Comparison of ENCODE assay signal across 9 cellular contexts in the genomic region with DNA sequence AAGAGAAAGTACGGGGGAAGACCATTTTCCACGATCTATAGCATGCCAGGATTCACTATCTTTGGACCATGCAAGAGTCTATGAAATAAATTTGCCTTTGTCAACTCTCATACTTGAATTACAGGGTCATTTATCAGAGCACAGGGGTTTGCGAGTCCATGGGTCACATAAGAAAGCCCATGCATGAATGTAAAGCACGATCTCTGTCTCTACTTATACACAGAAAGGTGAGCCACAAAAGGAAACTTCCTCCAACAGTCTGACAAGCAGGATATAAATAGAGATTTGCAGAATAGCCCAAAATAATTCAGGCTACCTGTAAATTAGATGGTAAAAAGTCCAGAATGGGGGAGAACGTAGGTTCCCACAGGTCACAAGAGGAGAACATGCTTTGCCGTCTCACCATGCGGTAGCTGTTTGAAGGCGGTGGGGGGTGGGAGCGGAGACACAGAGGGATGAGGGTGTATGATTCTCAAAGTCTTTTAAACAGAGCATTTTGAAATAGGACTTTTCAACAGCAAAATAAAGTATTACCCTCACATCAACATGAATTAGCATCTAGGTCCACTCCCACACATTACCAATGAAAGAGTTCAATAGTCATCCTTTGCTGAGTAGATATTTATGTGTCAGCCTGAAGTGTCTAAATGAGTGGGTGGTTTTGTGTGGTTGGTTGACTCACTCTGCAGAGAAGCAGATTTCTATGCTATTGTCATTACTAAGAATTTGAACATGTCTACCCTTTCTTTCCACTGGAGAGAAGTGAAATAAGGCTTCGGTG.
DNase-seq lines count a peak whose midpoint lies in the region; ATAC-seq, FAIRE-seq and TF ChIP-seq lines count a peak whose summit lies in the region.
"Had no signal": no experiment of that assay in that cellular context is flagged by ENCODE, and none has a peak within 500 bp of the region (broad histone marks: within the 10 kb centered on the region; RNA-seq: fewer than 3 reads in every experiment).

No MANE protein-coding gene starts in this region.

- H3K27me3 ChIP-seq in osteoblast (ENCODE audit: insufficient read depth, low read length), result no peaks in the 10 kb centered on the region
- no peaks in the 10 kb centered on the region for H3K27me3 ChIP-seq in HepG2 (ENCODE audit: control insufficient read depth in 1 of 2, insufficient read depth in 2 of 2, low read length in 2 of 2)

- POLR2A ChIA-PET in activated CD4-positive, alpha-beta T cell treated with anti-CD3 and anti-CD28 coated beads, Interleukin-2, amount 10 ng/mL, durations not matched to agents 7 days and 5 days (lab: Charles Lee), result no interaction called here
- POLR2A ChIA-PET in HepG2 (lab: Yijun Ruan, JAX), result no interaction called here

- ATAC-seq in GM18909 (IDR thresholded peaks at IDR 0.05; ENCODE audit: poor library complexity, unreplicated experiment) (peak; percentile 79), HG02840 (IDR thresholded peaks at IDR 0.05; ENCODE audit: low FRiP score, unreplicated experiment) (peak; percentile 73), HepG2 (no peak)

- H2AFZ ChIP-seq in osteoblast (ENCODE audit: low read length), result no peak overlapping the region
- no peak overlapping the region for H2AFZ ChIP-seq in HepG2 (ENCODE audit: low read length)

- peaks cover 5% of the 10 kb centered on the region for H3K36me3 Mint-ChIP-seq in activated CD4-positive, alpha-beta T cell treated with anti-CD3 and anti-CD28 coated beads, Interleukin-2, amount 10 ng/mL, durations not matched to agents 7 days and 5 days (ENCODE audit: low read depth)
- H3K36me3 Mint-ChIP-seq: T-cell had no signal

- peaks cover 12% of the 10 kb centered on the region for H3K9me3 Mint-ChIP-seq in activated CD4-positive, alpha-beta T cell treated with anti-CD3 and anti-CD28 coated beads, Interleukin-2, amount 10 ng/mL, durations not matched to agents 7 days and 5 days

- H3K79me2 ChIP-seq in osteoblast (ENCODE audit: insufficient read depth, low read length), result peaks cover 18% of the 10 kb centered on the region
- no peaks in the 10 kb centered on the region for H3K79me2 ChIP-seq in HepG2 (ENCODE audit: insufficient read depth, low read length)

- peaks cover 40% of the 10 kb centered on the region for H3K4me1 Mint-ChIP-seq in activated CD4-positive, alpha-beta T cell treated with anti-CD3 and anti-CD28 coated beads, Interleukin-2, amount 10 ng/mL, durations not matched to agents 7 days and 5 days

- H3K4me1 ChIP-seq in osteoblast (ENCODE audit: insufficient read depth, low read length) (peaks cover 24% of the 10 kb centered on the region), HepG2 (ENCODE audit: insufficient read depth, low read length) (no peaks in the 10 kb centered on the region)

- no peaks in the 10 kb centered on the region for H4K20me1 ChIP-seq in osteoblast (ENCODE audit: insufficient read depth, low read length)
- no peaks in the 10 kb centered on the region for H4K20me1 ChIP-seq in HepG2 (ENCODE audit: insufficient read depth, low read length)

- WGBS in HepG2 (ENCODE audit: low lambda C conversion rate), result 37% methylated on average over 10 of the region's 10 CpGs

- intact Hi-C loops in HepG2 (cut with micrococcal nuclease; ENCODE audit: unreplicated experiment), result no loop called here

- CTCF ChIA-PET in activated CD4-positive, alpha-beta T cell treated with anti-CD3 and anti-CD28 coated beads, Interleukin-2, amount 10 ng/mL, durations not matched to agents 7 days and 5 days (lab: Charles Lee), result interaction anchor here (0.6 kb wide), 1 partner anchor 122 kb away, joined by 3 read pairs; no protein-coding TSS in a partner anchor
- CTCF ChIA-PET in HepG2 (lab: Yijun Ruan, JAX; ENCODE audit: low intra/inter-chr PET ratio, low total read pairs), result no interaction called here

- no peak for TF ChIP-seq EP300 in HepG2 (IDR thresholded peaks at IDR 0.05; ENCODE audit: low read depth in 2 of 2, low read length in 2 of 2)
- TF ChIP-seq EP300 in HepG2 (CRISPR knock-in tag; IDR thresholded peaks at IDR 0.05; ENCODE audit: borderline replicate concordance), result no peak

- H3K36me3 ChIP-seq in osteoblast (ENCODE audit: insufficient read depth, low read length), result peaks cover 20% of the 10 kb centered on the region
- H3K36me3 ChIP-seq in HepG2 (replicated peaks in 1 of 2; ENCODE audit: control insufficient read depth in 1 of 2, insufficient read depth in 2 of 2, low read length in 2 of 2), result no peaks in the 10 kb centered on the region

- FAIRE-seq in HepG2 (lab: Jason Lieb, UNC), result no peak

- no peak overlapping the region for H3K9ac ChIP-seq in HepG2 (ENCODE audit: insufficient read depth, low read depth, low read length)

- no peaks in the 10 kb centered on the region for H3K9me3 ChIP-seq in osteoblast (ENCODE audit: low read depth, low read length)
- 0 out of 2 replicates have a peak, but pooled peaks cover 4% of the 10 kb centered on the region for H3K9me3 ChIP-seq in HepG2 (ENCODE audit: low read length)

- no TSS peak for BruUV-seq in HepG2 (replicated peaks; lab: Mats Ljungman, UMichigan)

- in situ Hi-C loops in HepG2 (cut with HindIII; ENCODE audit: extremely low pct_ligation_motif_present, low pct_unique_long_range_greater_than_20kb), result no loop called here

- H3K4me2 ChIP-seq in osteoblast (ENCODE audit: insufficient read depth, low read length) (peak overlapping the region; percentile 66), HepG2 (ENCODE audit: low read depth, low read length) (no peak overlapping the region)

- TF ChIP-seq CTCF in osteoblast (IDR thresholded peaks at IDR 0.05; ENCODE audit: extremely low read depth, low read depth, low read length) (no peak), HepG2 (CRISPR knock-in tag; IDR thresholded peaks at IDR 0.05) (no peak)

- H3K4me3 Mint-ChIP-seq in activated CD4-positive, alpha-beta T cell treated with anti-CD3 and anti-CD28 coated beads, Interleukin-2, amount 10 ng/mL, durations not matched to agents 7 days and 5 days, result no peak overlapping the region

- no peak for TF ChIP-seq RAD21 in HepG2 (CRISPR knock-in tag; IDR thresholded peaks at IDR 0.05)

- peak overlapping the region; percentile 85 for H3K27ac ChIP-seq in osteoblast (ENCODE audit: low read depth, low read length)
- H3K27ac ChIP-seq in HepG2 (ENCODE audit: extremely low read length, insufficient read depth, low read length), result no peak overlapping the region

- H3K27ac Mint-ChIP-seq in activated CD4-positive, alpha-beta T cell treated with anti-CD3 and anti-CD28 coated beads, Interleukin-2, amount 10 ng/mL, durations not matched to agents 7 days and 5 days, result no peak overlapping the region
- H3K27ac Mint-ChIP-seq: T-cell had no signal

- DNase-seq in SW480 (ENCODE audit: low spot score), result peak; percentile 36
- peak; percentile 64 for DNase-seq in osteoblast (ENCODE audit: insufficient read length, low spot score, missing footprints)
- no peak for DNase-seq in activated CD4-positive, alpha-beta T cell treated with anti-CD3 and anti-CD28 coated beads, Interleukin-2, amount 10 ng/mL, durations not matched to agents 7 days and 5 days
- no peak for DNase-seq in NCI-H510A treated with DMSO at 0.1 percent for 48 hours (lab: John Stamatoyannopoulos, UW)
- DNase-seq in NCI-H446 (lab: John Stamatoyannopoulos, UW), result no peak
- no peak for DNase-seq in HepG2 (ENCODE audit: low spot score)
- DNase-seq: T-cell had no signal

- H3K4me3 ChIP-seq in osteoblast (ENCODE audit: insufficient read depth, low read length) (no peak overlapping the region), HepG2 (replicated peaks in 1 of 3; ENCODE audit: insufficient read depth in 1 of 3, low read depth in 2 of 3, low read length in 3 of 3) (no peak overlapping the region)

- no peaks in the 10 kb centered on the region for H3K27me3 Mint-ChIP-seq in activated CD4-positive, alpha-beta T cell treated with anti-CD3 and anti-CD28 coated beads, Interleukin-2, amount 10 ng/mL, durations not matched to agents 7 days and 5 days
- H3K27me3 Mint-ChIP-seq: T-cell had no signal

- no peak for TF ChIP-seq POLR2A in HepG2 (IDR thresholded peaks at IDR 0.05; ENCODE audit: insufficient read depth in 1 of 2, low read depth in 2 of 2, low read length in 2 of 2)

TF ChIP-seq in HepG2, 621 proteins besides CTCF, POLR2A, EP300 and RAD21 (continues in another document):
- TF ChIP-seq CHD4 (IDR thresholded peaks at IDR 0.05; ENCODE audit: borderline replicate concordance, low read length) (no peak), SSRP1 (CRISPR knock-in tag; IDR thresholded peaks at IDR 0.05) (no peak), NR3C1 (CRISPR knock-in tag; IDR thresholded peaks at IDR 0.05) (no peak), SIX1 (CRISPR knock-in tag; IDR thresholded peaks at IDR 0.05; ENCODE audit: borderline replicate concordance) (no peak), TMF1 (CRISPR knock-in tag; IDR thresholded peaks at IDR 0.05; ENCODE audit: low read depth) (no peak), CBX5 (CRISPR knock-in tag; IDR thresholded peaks at IDR 0.05; ENCODE audit: borderline replicate concordance) (no peak), ZNF256 (CRISPR knock-in tag; conservative IDR thresholded peaks at IDR 0.05) (no peak), ERF (CRISPR knock-in tag; IDR thresholded peaks at IDR 0.05) (no peak), ZFP82 (CRISPR knock-in tag; IDR thresholded peaks at IDR 0.05; ENCODE audit: borderline replicate concordance) (no peak)
- TF ChIP-seq, protein P1, sequence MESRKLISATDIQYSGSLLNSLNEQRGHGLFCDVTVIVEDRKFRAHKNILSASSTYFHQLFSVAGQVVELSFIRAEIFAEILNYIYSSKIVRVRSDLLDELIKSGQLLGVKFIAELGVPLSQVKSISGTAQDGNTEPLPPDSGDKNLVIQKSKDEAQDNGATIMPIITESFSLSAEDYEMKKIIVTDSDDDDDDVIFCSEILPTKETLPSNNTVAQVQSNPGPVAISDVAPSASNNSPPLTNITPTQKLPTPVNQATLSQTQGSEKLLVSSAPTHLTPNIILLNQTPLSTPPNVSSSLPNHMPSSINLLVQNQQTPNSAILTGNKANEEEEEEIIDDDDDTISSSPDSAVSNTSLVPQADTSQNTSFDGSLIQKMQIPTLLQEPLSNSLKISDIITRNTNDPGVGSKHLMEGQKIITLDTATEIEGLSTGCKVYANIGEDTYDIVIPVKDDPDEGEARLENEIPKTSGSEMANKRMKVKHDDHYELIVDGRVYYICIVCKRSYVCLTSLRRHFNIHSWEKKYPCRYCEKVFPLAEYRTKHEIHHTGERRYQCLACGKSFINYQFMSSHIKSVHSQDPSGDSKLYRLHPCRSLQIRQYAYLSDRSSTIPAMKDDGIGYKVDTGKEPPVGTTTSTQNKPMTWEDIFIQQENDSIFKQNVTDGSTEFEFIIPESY (CRISPR knock-in tag; IDR thresholded peaks at IDR 0.05), result no peak

Comparison
In these comparisons a context has a peak if more than half of its experiments do, and no peak if none do; other contexts are left out.
1. DNase-seq: peak in SW480 (single experiment) and osteoblast (single experiment); none in activated CD4-positive, alpha-beta T cell treated with anti-CD3 and anti-CD28 coated beads, Interleukin-2, amount 10 ng/mL, durations not matched to agents 7 days and 5 days (single experiment), NCI-H510A treated with DMSO at 0.1 percent for 48 hours (single experiment), NCI-H446 (0 of 2) and HepG2 (single experiment).